Comparison of ENCODE assay signal across 8 cellular contexts in the genomic region with DNA sequence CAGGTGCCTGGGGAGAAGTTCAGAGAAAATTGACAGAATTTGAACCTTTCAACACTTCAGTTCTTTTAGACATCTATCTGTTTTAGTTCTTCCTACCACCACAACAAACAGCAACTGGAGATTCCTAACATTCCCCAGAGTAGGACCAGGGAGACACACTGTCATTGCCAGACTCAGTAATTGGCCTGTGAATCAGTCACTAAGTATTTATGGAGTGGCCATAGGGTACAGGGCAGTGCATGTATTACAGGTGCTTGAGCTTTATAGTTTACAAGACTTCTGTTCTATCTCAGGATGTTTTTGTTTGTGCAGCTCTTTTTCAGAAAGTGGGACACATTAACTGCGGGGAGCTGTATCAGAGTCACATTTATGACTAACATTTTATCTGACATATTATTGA. TPM values are rescaled to one million over a fixed set of nuclear protein-coding genes. Genes with fewer than 3 reads are reported as not detected.
DNase-seq lines count a peak whose midpoint lies in the region; TF ChIP-seq lines count a peak whose summit lies in the region.

No MANE protein-coding gene starts in this region.

- no peak overlapping the region for H3K9ac ChIP-seq in HUES48 (ENCODE audit: low read depth, low read length)

- intact Hi-C loops in adrenal gland (cut with DNase I) = loop anchor here in 1 of 2 donors (10.0 kb wide), 1 partner anchor 101 kb away; no protein-coding TSS in a partner anchor

- TF ChIP-seq POLR2A in adrenal gland (IDR thresholded peaks at IDR 0.05) = no peak

- no peak for TF ChIP-seq CTCF in AG10803 (conservative IDR thresholded peaks at IDR 0.05; ENCODE audit: low read length)
- no peak for TF ChIP-seq CTCF in adrenal gland (IDR thresholded peaks at IDR 0.05)

- H3K36me3 ChIP-seq in HUES48 (ENCODE audit: control insufficient read depth, insufficient read depth, low read length) = 0 out of 2 replicates have a peak, but pooled peaks cover 5% of the 10 kb centered on the region
- H3K36me3 ChIP-seq in mesodermal cell (ENCODE audit: control insufficient read depth, insufficient read depth, low read length) = peaks cover 12% of the 10 kb centered on the region
- no peaks in the 10 kb centered on the region for H3K36me3 ChIP-seq in adrenal gland (replicated peaks in 1 of 2)

- H3K4me3 ChIP-seq in AG10803 (ENCODE audit: low read length) (peak overlapping the region; percentile 83), HUES48 (ENCODE audit: low read depth, low read length) (peak overlapping the region; percentile 75), mesodermal cell (ENCODE audit: extremely low read depth, insufficient read depth, low read length, poor library complexity, severe bottlenecking) (peak overlapping the region; percentile 83), adrenal gland (peak overlapping the region in 1 of 4 donors; percentile 63)

- H3K27me3 ChIP-seq in HUES48 (ENCODE audit: control insufficient read depth, insufficient read depth, low read length) (no peaks in the 10 kb centered on the region), adrenal gland (no peaks in the 10 kb centered on the region)

- peaks cover 18% of the 10 kb centered on the region for H3K4me1 ChIP-seq in HUES48 (ENCODE audit: control insufficient read depth, insufficient read depth, low read length)
- H3K4me1 ChIP-seq in mesodermal cell (ENCODE audit: control insufficient read depth, insufficient read depth, low read length, poor library complexity, severe bottlenecking) = peaks cover 15% of the 10 kb centered on the region
- H3K4me1 ChIP-seq in adrenal gland (replicated peaks in 1 of 2) = peaks cover 5 to 26% of the 10 kb centered on the region in 2 donors

- WGBS in mesodermal cell (ENCODE audit: insufficient coverage in 2 of 2), 2 experiments = no CpG with 5 or more reads among the region's 1 CpG
- 75 to 83% (median 82%) methylated on average over 1 of the region's 1 CpG for WGBS in adrenal gland, 4 donors

- DNase-seq in AG10803 (ENCODE audit: low read depth) (peak; percentile 68), amniotic epithelial cell (ENCODE audit: low read depth) (peak; percentile 21), KG1 (lab: John Stamatoyannopoulos, UW) (no peak), NCI-H1048 (lab: John Stamatoyannopoulos, UW) (no peak), adrenal gland (no peak)
- no peak for DNase-seq in effector CD8-positive, alpha-beta T cell (lab: John Stamatoyannopoulos, UW)

- H3K9me3 ChIP-seq in HUES48 (ENCODE audit: control insufficient read depth, insufficient read depth, low read length) (no peaks in the 10 kb centered on the region), mesodermal cell (ENCODE audit: control insufficient read depth, low read length) (no peaks in the 10 kb centered on the region), adrenal gland (replicated peaks in 1 of 3) (no peaks in the 10 kb centered on the region)

- H3K27ac ChIP-seq in HUES48 (ENCODE audit: low read depth, low read length) (no peak overlapping the region), mesodermal cell (ENCODE audit: low read depth, low read length, severe bottlenecking) (peak overlapping the region; percentile 98), adrenal gland (no peak overlapping the region)

RNA-seq across cellular contexts. Expression of a gene that starts 1.7 kb away (rescaled TPM):
- 7.7 TPM for polyA plus RNA-seq in mesodermal cell (2013, experiment 1 of 2)
- polyA plus RNA-seq in mesodermal cell (2013, experiment 2 of 2) = 7.5 TPM
- total RNA-seq in adrenal gland = 10 to 100 TPM in 2 of 8 donors, 1 to 10 TPM in 5, under 1 TPM in 1; 0.85 to 19.2 (median 4.6) TPM
- 1 to 10 TPM; 1.1 to 1.7 (median 1.3) TPM for polyA plus RNA-seq in adrenal gland

Comparison
In these comparisons a context has a peak if more than half of its experiments do, and no peak if none do; other contexts are left out.
1. DNase-seq: peak in AG10803 (single experiment) and amniotic epithelial cell (single experiment); none in KG1 (single experiment), effector CD8-positive, alpha-beta T cell (single experiment), NCI-H1048 (single experiment) and adrenal gland (0 of 7).